ENCODE assay signal across 12 cellular contexts in the genomic region with DNA sequence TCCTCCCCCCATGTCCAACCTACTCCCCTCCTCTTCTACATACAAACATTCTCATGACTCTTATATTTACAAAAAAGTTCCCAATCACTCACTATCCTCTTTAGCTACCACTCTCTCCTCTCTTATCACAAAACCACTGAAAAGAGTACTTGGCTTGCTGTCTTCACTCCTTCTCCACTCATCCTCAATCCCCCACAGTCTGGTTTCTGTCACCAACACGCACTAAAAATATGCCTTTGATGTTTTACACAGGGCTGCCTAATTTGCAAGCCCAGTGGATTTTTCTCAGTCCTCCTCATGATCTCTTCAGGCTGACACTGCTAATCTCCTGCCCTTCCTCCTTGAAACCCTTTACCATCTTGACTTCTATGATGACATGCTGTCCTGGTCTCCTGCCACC.
"Had no signal": no experiment of that assay in that cellular context is flagged by ENCODE, and none has a peak within 500 bp of the region (broad histone marks: within the 10 kb centered on the region; RNA-seq: fewer than 3 reads in every experiment).

No MANE protein-coding gene starts in this region.

- H3K27me3 Mint-ChIP-seq: activated naive CD8-positive, alpha-beta T cell had no signal

- ATAC-seq: activated CD4-positive, CD25-positive, alpha-beta regulatory T cell treated with anti-CD3 and anti-CD28 coated beads, Interleukin-2, amount 50 U/mL, for 24 hours had no signal

- H3K27ac ChIP-seq: SJCRH30 had no signal

- H3K4me3 Mint-ChIP-seq: activated naive CD8-positive, alpha-beta T cell; nephron progenitor cell had no signal

- H3K9me3 Mint-ChIP-seq: nephron progenitor cell had no signal

- DNase-seq: activated effector memory CD4-positive, alpha-beta T cell treated with anti-CD3 and anti-CD28 coated beads, Interleukin-2, amount 50 U/mL, for 16 hours; activated T-cell treated with anti-CD3 and anti-CD28 coated beads, Interleukin-2, amount 50 U/mL, for 1 hour; hippocampal formation; kidney glomerular epithelial cell; mammary epithelial cell; nephron progenitor cell; SJCRH30; trophoblast cell had no signal

- H3K27ac Mint-ChIP-seq: activated naive CD8-positive, alpha-beta T cell; nephron progenitor cell had no signal

- H3K4me3 ChIP-seq: breast epithelium, SJCRH30, skin epidermis had no signal

- H3K36me3 ChIP-seq: breast epithelium, SJCRH30 had no signal

- H3K36me3 Mint-ChIP-seq: activated naive CD8-positive, alpha-beta T cell had no signal

- H3K4me1 ChIP-seq: breast epithelium, SJCRH30 had no signal

- H3K9me3 ChIP-seq: breast epithelium had no signal

- H3K27me3 ChIP-seq: breast epithelium, SJCRH30 had no signal
